Comparison of ENCODE assay signal across 8 cellular contexts in genomic region chr6:1237636-1238035, GRCh38.
"Had no signal": no experiment of that assay in that cellular context is flagged by ENCODE, and none has a peak within 500 bp of the region (broad histone marks: within the 10 kb centered on the region; RNA-seq: fewer than 3 reads in every experiment).

No MANE protein-coding gene starts in this region.

- ATAC-seq: GM12878 had no signal

- FAIRE-seq: G401.6, GM12878, GM12891, GM12892, GM18507, GM19239 had no signal

- DNase-seq: GDM1, GF-D8 had no signal

- H3K4me3 ChIP-seq: GM12878 had no signal
